In the genomic region with DNA sequence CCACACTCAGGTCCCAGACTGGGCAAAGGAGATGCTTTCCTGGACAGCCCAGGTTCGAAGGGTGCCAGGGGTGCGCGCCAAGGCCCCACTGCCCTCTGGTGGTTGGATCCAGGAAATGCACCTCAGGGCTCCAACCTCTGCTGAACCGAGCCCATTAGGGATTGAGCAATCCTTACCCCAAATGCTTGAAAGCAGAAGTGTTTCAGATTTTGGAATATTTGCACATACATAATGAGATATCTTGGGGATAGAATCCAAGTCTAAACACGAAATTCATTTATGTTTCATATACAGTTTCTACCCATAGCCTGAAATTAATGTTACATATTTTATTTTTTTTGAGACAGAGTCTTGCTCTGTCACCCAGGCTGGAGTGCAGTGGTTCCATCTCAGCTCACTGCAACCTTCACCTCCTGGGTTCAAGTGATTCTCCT, we compare ENCODE assay signal across 1 cellular context.
TF ChIP-seq lines count a peak whose summit lies in the region.

No MANE protein-coding gene starts in this region.

TF ChIP-seq in HepG2, 621 proteins besides CTCF, POLR2A, EP300 and RAD21 (continued from another document and continues in another):
- TF ChIP-seq, protein P1, sequence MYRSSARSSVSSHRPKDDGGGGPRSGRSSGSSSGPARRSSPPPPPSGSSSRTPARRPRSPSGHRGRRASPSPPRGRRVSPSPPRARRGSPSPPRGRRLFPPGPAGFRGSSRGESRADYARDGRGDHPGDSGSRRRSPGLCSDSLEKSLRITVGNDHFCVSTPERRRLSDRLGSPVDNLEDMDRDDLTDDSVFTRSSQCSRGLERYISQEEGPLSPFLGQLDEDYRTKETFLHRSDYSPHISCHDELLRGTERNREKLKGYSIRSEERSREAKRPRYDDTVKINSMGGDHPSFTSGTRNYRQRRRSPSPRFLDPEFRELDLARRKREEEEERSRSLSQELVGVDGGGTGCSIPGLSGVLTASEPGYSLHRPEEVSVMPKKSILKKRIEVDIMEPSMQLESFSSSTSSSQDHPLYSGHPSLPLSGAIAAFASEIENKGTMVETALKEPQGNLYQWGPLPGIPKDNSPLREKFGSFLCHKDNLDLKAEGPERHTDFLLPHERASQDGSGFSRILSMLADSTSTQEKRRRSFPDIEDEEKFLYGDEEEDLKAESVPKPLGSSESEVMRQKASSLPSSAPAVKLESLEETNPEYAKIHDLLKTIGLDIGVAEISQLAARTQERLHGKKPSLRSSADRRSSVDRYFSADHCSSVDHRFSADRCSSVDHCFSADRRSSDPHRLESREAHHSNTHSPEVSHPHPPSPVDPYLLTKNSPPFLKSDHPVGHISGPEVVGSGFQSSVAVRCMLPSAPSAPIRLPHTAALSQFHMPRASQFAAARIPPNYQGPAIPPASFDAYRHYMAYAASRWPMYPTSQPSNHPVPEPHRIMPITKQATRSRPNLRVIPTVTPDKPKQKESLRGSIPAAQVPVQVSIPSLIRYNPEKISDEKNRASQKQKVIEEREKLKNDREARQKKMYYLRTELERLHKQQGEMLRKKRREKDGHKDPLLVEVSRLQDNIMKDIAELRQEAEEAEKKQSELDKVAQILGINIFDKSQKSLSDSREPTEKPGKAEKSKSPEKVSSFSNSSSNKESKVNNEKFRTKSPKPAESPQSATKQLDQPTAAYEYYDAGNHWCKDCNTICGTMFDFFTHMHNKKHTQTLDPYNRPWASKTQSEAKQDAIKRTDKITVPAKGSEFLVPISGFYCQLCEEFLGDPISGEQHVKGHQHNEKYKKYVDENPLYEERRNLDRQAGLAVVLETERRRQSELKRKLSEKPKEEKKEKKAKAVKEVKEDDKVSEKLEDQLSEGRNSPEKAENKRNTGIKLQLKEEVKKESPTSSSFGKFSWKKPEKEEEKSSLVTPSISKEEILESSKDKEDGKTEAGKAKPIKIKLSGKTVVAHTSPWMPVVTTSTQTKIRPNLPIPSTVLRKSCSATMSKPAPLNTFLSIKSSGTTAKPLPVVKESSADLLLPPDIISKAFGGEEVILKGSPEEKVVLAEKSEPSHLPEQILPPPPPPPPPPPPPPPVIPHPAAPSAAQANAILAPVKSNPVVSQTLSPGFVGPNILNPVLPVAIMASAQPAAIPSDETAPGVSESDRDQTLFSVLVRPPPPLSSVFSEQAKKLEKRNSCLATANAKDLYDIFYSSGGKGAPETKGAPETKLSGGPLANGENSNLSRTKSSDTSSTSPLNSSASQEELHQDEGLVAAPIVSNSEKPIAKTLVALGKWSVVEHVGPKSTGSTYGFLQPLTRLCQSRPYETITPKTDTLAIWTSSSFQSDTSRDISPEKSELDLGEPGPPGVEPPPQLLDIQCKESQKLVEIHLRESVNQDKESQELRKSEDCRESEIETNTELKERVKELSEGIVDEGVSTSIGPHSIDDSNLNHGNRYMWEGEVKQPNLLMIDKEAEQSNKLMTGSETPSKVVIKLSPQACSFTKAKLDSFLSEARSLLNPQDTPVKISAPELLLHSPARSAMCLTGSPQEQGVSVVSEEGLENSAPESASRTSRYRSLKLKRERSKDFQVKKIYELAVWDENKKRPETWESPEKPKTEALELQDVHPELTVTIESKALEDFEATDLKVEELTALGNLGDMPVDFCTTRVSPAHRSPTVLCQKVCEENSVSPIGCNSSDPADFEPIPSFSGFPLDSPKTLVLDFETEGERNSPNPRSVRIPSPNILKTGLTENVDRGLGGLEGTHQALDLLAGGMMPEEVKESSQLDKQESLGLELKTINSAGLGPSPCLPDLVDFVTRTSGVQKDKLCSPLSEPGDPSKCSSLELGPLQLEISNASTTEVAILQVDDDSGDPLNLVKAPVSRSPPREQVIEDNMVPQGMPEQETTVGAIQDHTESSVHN (CRISPR knock-in tag; IDR thresholded peaks at IDR 0.05): no peak
- TF ChIP-seq ADNP (CRISPR knock-in tag; IDR thresholded peaks at IDR 0.05) (no peak), IKZF4 (CRISPR knock-in tag; IDR thresholded peaks at IDR 0.05; ENCODE audit: borderline replicate concordance, low read depth, not compliant biosample characterization) (no peak), SMC3 (IDR thresholded peaks at IDR 0.05; ENCODE audit: low read length) (peak; percentile 87), ZNF503 (CRISPR knock-in tag; IDR thresholded peaks at IDR 0.05) (no peak), PHF5A (CRISPR knock-in tag; IDR thresholded peaks at IDR 0.05; ENCODE audit: low read depth, unreplicated experiment) (no peak), PCBP1 (IDR thresholded peaks at IDR 0.05; ENCODE audit: borderline replicate concordance, low read depth, low read length) (no peak), PLRG1 (conservative IDR thresholded peaks at IDR 0.05) (no peak), ZFP36 (IDR thresholded peaks at IDR 0.05; ENCODE audit: borderline replicate concordance, low read depth, low read length, partially characterized antibody) (peak; percentile 51), ZNF784 (CRISPR knock-in tag; IDR thresholded peaks at IDR 0.05; ENCODE audit: borderline replicate concordance) (no peak), CEBPG (CRISPR knock-in tag; IDR thresholded peaks at IDR 0.05) (peak; percentile 97), FOXC1 (CRISPR knock-in tag; IDR thresholded peaks at IDR 0.05; ENCODE audit: borderline replicate concordance) (no peak), ZSCAN21 (CRISPR knock-in tag; IDR thresholded peaks at IDR 0.05; ENCODE audit: borderline replicate concordance) (no peak), SP1 (IDR thresholded peaks at IDR 0.05) (no peak), SP1 (CRISPR knock-in tag; IDR thresholded peaks at IDR 0.05) (no peak), ZNF34 (CRISPR knock-in tag; IDR thresholded peaks at IDR 0.05; ENCODE audit: borderline replicate concordance) (no peak), ZNF333 (CRISPR knock-in tag; IDR thresholded peaks at IDR 0.05; ENCODE audit: borderline replicate concordance) (no peak), IRF1 (CRISPR knock-in tag; IDR thresholded peaks at IDR 0.05; ENCODE audit: low read depth) (no peak), ZNF326 (CRISPR knock-in tag; IDR thresholded peaks at IDR 0.05; ENCODE audit: borderline replicate concordance) (no peak), ZNF7 (CRISPR knock-in tag; IDR thresholded peaks at IDR 0.05) (no peak), SNRNP70 (IDR thresholded peaks at IDR 0.05; ENCODE audit: low read depth, low read length) (no peak), FOXM1 (CRISPR knock-in tag; IDR thresholded peaks at IDR 0.05) (no peak), NR2C2 (CRISPR knock-in tag; IDR thresholded peaks at IDR 0.05; ENCODE audit: borderline replicate concordance) (no peak), ZBTB7A (CRISPR knock-in tag; IDR thresholded peaks at IDR 0.05) (no peak), TMF1 (CRISPR knock-in tag; IDR thresholded peaks at IDR 0.05; ENCODE audit: low read depth) (no peak), MLX (CRISPR knock-in tag; IDR thresholded peaks at IDR 0.05) (no peak), POGZ (CRISPR knock-in tag; IDR thresholded peaks at IDR 0.05) (no peak), ZNF570 (CRISPR knock-in tag; IDR thresholded peaks at IDR 0.05; ENCODE audit: borderline replicate concordance) (no peak), ZNF550 (CRISPR knock-in tag; IDR thresholded peaks at IDR 0.05; ENCODE audit: borderline replicate concordance) (no peak), SALL1 (CRISPR knock-in tag; IDR thresholded peaks at IDR 0.05) (peak; percentile 49; the same call in 1 of the 2 replicates), ISL2 (CRISPR knock-in tag; IDR thresholded peaks at IDR 0.05) (no peak), ZBTB49 (CRISPR knock-in tag; IDR thresholded peaks at IDR 0.05; ENCODE audit: borderline replicate concordance) (no peak)
- TF ChIP-seq, protein P2, sequence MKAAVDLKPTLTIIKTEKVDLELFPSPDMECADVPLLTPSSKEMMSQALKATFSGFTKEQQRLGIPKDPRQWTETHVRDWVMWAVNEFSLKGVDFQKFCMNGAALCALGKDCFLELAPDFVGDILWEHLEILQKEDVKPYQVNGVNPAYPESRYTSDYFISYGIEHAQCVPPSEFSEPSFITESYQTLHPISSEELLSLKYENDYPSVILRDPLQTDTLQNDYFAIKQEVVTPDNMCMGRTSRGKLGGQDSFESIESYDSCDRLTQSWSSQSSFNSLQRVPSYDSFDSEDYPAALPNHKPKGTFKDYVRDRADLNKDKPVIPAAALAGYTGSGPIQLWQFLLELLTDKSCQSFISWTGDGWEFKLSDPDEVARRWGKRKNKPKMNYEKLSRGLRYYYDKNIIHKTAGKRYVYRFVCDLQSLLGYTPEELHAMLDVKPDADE (CRISPR knock-in tag; IDR thresholded peaks at IDR 0.05): no peak
- TF ChIP-seq, protein P3, sequence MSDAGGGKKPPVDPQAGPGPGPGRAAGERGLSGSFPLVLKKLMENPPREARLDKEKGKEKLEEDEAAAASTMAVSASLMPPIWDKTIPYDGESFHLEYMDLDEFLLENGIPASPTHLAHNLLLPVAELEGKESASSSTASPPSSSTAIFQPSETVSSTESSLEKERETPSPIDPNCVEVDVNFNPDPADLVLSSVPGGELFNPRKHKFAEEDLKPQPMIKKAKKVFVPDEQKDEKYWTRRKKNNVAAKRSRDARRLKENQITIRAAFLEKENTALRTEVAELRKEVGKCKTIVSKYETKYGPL (CRISPR knock-in tag; IDR thresholded peaks at IDR 0.05): no peak
- TF ChIP-seq, protein P4, sequence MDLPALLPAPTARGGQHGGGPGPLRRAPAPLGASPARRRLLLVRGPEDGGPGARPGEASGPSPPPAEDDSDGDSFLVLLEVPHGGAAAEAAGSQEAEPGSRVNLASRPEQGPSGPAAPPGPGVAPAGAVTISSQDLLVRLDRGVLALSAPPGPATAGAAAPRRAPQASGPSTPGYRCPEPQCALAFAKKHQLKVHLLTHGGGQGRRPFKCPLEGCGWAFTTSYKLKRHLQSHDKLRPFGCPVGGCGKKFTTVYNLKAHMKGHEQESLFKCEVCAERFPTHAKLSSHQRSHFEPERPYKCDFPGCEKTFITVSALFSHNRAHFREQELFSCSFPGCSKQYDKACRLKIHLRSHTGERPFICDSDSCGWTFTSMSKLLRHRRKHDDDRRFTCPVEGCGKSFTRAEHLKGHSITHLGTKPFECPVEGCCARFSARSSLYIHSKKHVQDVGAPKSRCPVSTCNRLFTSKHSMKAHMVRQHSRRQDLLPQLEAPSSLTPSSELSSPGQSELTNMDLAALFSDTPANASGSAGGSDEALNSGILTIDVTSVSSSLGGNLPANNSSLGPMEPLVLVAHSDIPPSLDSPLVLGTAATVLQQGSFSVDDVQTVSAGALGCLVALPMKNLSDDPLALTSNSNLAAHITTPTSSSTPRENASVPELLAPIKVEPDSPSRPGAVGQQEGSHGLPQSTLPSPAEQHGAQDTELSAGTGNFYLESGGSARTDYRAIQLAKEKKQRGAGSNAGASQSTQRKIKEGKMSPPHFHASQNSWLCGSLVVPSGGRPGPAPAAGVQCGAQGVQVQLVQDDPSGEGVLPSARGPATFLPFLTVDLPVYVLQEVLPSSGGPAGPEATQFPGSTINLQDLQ (CRISPR knock-in tag; IDR thresholded peaks at IDR 0.05): no peak
- TF ChIP-seq, protein P5, sequence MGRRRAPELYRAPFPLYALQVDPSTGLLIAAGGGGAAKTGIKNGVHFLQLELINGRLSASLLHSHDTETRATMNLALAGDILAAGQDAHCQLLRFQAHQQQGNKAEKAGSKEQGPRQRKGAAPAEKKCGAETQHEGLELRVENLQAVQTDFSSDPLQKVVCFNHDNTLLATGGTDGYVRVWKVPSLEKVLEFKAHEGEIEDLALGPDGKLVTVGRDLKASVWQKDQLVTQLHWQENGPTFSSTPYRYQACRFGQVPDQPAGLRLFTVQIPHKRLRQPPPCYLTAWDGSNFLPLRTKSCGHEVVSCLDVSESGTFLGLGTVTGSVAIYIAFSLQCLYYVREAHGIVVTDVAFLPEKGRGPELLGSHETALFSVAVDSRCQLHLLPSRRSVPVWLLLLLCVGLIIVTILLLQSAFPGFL (CRISPR knock-in tag; IDR thresholded peaks at IDR 0.05): no peak
